Comparison of ENCODE assay signal across 9 cellular contexts in genomic region chr22:26674211-26675190, GRCh38. TPM values are rescaled to one million over a fixed set of nuclear protein-coding genes. Genes with fewer than 3 reads are reported as not detected.
DNase-seq lines count a peak whose midpoint lies in the region; ATAC-seq, FAIRE-seq and TF ChIP-seq lines count a peak whose summit lies in the region.
"Had no signal": no experiment of that assay in that cellular context is flagged by ENCODE, and none has a peak within 500 bp of the region (broad histone marks: within the 10 kb centered on the region; RNA-seq: fewer than 3 reads in every experiment).

No MANE protein-coding gene starts in this region.

- H3K79me2 ChIP-seq in DND-41 (ENCODE audit: insufficient read depth, low read length) (peaks cover 62% of the 10 kb centered on the region), Loucy (ENCODE audit: insufficient read depth, low read length) (peaks cover 31% of the 10 kb centered on the region), astrocyte (ENCODE audit: insufficient read depth, low read length) (peaks cover 29% of the 10 kb centered on the region)

- peaks cover 22% of the 10 kb centered on the region for H3K36me3 ChIP-seq in DND-41 (ENCODE audit: insufficient read depth, low read length)
- H3K36me3 ChIP-seq in Loucy (ENCODE audit: insufficient read depth, low read length) = no peaks in the 10 kb centered on the region
- no peaks in the 10 kb centered on the region for H3K36me3 ChIP-seq in astrocyte (ENCODE audit: insufficient read depth, low read length)
- no peaks in the 10 kb centered on the region for H3K36me3 ChIP-seq in body of pancreas (replicated peaks in 1 of 2; ENCODE audit: insufficient read depth in 1 of 2, low read depth in 2 of 2)

- H3K4me2 ChIP-seq in DND-41 (ENCODE audit: insufficient read depth, low read length) (peak overlapping the region; percentile 99), Loucy (ENCODE audit: low read depth, low read length, poor library complexity, severe bottlenecking) (peak overlapping the region; percentile 98), astrocyte (ENCODE audit: low read length) (peak overlapping the region; percentile 99)

- peaks cover 49% of the 10 kb centered on the region for H3K4me1 ChIP-seq in DND-41 (ENCODE audit: insufficient read depth, low read length)
- peaks cover 47% of the 10 kb centered on the region for H3K4me1 ChIP-seq in Loucy (ENCODE audit: insufficient read depth, low read length, poor library complexity, severe bottlenecking)
- H3K4me1 ChIP-seq in astrocyte (ENCODE audit: insufficient read depth, low read length) = peaks cover 17% of the 10 kb centered on the region
- H3K4me1 ChIP-seq in body of pancreas = peaks cover 36% of the 10 kb centered on the region

- peak overlapping the region; percentile 89 for H3K4me3 Mint-ChIP-seq in astrocyte (ENCODE audit: unreplicated experiment)
- peak overlapping the region; percentile 92 to 97 (median 96) for H3K4me3 Mint-ChIP-seq in nephron

- H3K27ac Mint-ChIP-seq in astrocyte (ENCODE audit: unreplicated experiment) (peak overlapping the region; percentile 98), nephron (peak overlapping the region; percentile 99 to 100 (median 99))

- peaks cover 31% of the 10 kb centered on the region for H3K4me1 Mint-ChIP-seq in astrocyte (ENCODE audit: low read depth, unreplicated experiment)
- peaks cover 49% of the 10 kb centered on the region for H3K4me1 Mint-ChIP-seq in nephron

- H4K20me1 ChIP-seq in DND-41 (ENCODE audit: insufficient read depth, low read length) (peaks cover 31% of the 10 kb centered on the region), Loucy (ENCODE audit: insufficient read depth, low read length, poor library complexity, severe bottlenecking) (peaks cover 6% of the 10 kb centered on the region), astrocyte (ENCODE audit: insufficient read depth, low read length) (no peaks in the 10 kb centered on the region)

- DNase-seq in DND-41 = peak; percentile 44
- no peak for DNase-seq in astrocyte (ENCODE audit: low read depth)
- DNase-seq in islet precursor cell = no peak
- no peak for DNase-seq in body of pancreas

- intact Hi-C loops in body of pancreas (cut with DNase I) = no loop called here

- no peaks in the 10 kb centered on the region for H3K9me2 ChIP-seq in Loucy (replicated peaks; ENCODE audit: low read depth, low read length)

- no peak for TF ChIP-seq POLR2A in body of pancreas (IDR thresholded peaks at IDR 0.05)

- H3K4me3 ChIP-seq in DND-41 (ENCODE audit: low read depth in 1 of 2, low read length in 2 of 2) (peak overlapping the region; percentile 99; a peak in 3 of 4 replicates), Loucy (ENCODE audit: low read length, poor library complexity, severe bottlenecking) (peak overlapping the region; percentile 98), astrocyte (ENCODE audit: insufficient read depth, low read depth, low read length) (no peak overlapping the region), body of pancreas (no peak overlapping the region)

- H2AFZ ChIP-seq in DND-41 (ENCODE audit: low read depth, low read length) = no peak overlapping the region
- H2AFZ ChIP-seq in Loucy (ENCODE audit: low read length) = no peak overlapping the region
- no peak overlapping the region for H2AFZ ChIP-seq in astrocyte (ENCODE audit: low read depth, low read length)

- no peaks in the 10 kb centered on the region for H3K27me3 ChIP-seq in DND-41 (ENCODE audit: insufficient read depth, low read length, poor library complexity)
- no peaks in the 10 kb centered on the region for H3K27me3 ChIP-seq in Loucy (ENCODE audit: insufficient read depth, low read length, poor library complexity, severe bottlenecking)
- H3K27me3 ChIP-seq in astrocyte (ENCODE audit: insufficient read depth, low read length) = no peaks in the 10 kb centered on the region
- H3K27me3 ChIP-seq in body of pancreas = no peaks in the 10 kb centered on the region

- H3K36me3 Mint-ChIP-seq in astrocyte (ENCODE audit: low read depth, unreplicated experiment) (peaks cover 4% of the 10 kb centered on the region), nephron (ENCODE audit: low read depth) (peaks cover 3% of the 10 kb centered on the region)

- H3K9me3 Mint-ChIP-seq in astrocyte (ENCODE audit: unreplicated experiment) = no peaks in the 10 kb centered on the region
- H3K9me3 Mint-ChIP-seq in nephron = no peaks in the 10 kb centered on the region

- peak; percentile 41 for TF ChIP-seq CTCF in DND-41 (IDR thresholded peaks at IDR 0.05; ENCODE audit: borderline replicate concordance, extremely low read depth, low read length, poor library complexity, severe bottlenecking)
- peak; percentile 38; the same call in 1 of the 2 replicates for TF ChIP-seq CTCF in Loucy (conservative IDR thresholded peaks at IDR 0.05; ENCODE audit: low read length)
- TF ChIP-seq CTCF in astrocyte (IDR thresholded peaks at IDR 0.05; ENCODE audit: insufficient read depth, low read depth, low read length) = no peak
- TF ChIP-seq CTCF in nephron (IDR thresholded peaks at IDR 0.05; ENCODE audit: unreplicated experiment in 3 of 3) = no peak
- no peak for TF ChIP-seq CTCF in body of pancreas (IDR thresholded peaks at IDR 0.05)

- H3K27ac ChIP-seq in DND-41 (ENCODE audit: low read length) = peak overlapping the region; percentile 92
- H3K27ac ChIP-seq in astrocyte (ENCODE audit: low read depth, low read length) = no peak overlapping the region
- H3K27ac ChIP-seq in body of pancreas = no peak overlapping the region

- no peaks in the 10 kb centered on the region for H3K27me3 Mint-ChIP-seq in astrocyte (ENCODE audit: low read depth, unreplicated experiment)
- H3K27me3 Mint-ChIP-seq in nephron (ENCODE audit: low read depth) = no peaks in the 10 kb centered on the region

- no peak for FAIRE-seq in astrocyte (lab: Jason Lieb, UNC)

- H3K9ac ChIP-seq in DND-41 (ENCODE audit: low read depth, low read length) (peak overlapping the region; percentile 99), Loucy (ENCODE audit: low read depth, low read length, poor library complexity, severe bottlenecking) (peak overlapping the region; percentile 96), astrocyte (ENCODE audit: low read length) (no peak overlapping the region)

- ATAC-seq in DND-41 (ENCODE audit: insufficient read depth, low read depth) (no peak), GM18520 (IDR thresholded peaks at IDR 0.05; ENCODE audit: unreplicated experiment) (no peak), body of pancreas (no peak), GM18498 (IDR thresholded peaks at IDR 0.05; ENCODE audit: unreplicated experiment) (no peak)

- WGBS in body of pancreas, 2 donors = 62% methylated on average over 9 of the region's 9 CpGs

- H3K9me3 ChIP-seq in DND-41 (ENCODE audit: insufficient read depth, low read length, severe bottlenecking) (no peaks in the 10 kb centered on the region), Loucy (ENCODE audit: insufficient read depth, low read depth, low read length) (no peaks in the 10 kb centered on the region), astrocyte (ENCODE audit: insufficient read depth, low read depth, low read length) (no peaks in the 10 kb centered on the region), body of pancreas (no peaks in the 10 kb centered on the region)

- peaks cover 11% of the 10 kb centered on the region for H3F3A ChIP-seq in Loucy (ENCODE audit: low read depth)

RNA-seq across cellular contexts. Expression of gene MIAT, which starts 17.1 kb away (rescaled TPM):
- total RNA-seq in astrocyte (22.8 and 32.1 TPM in 2 replicates), body of pancreas (1 to 10 TPM; 1.0 to 2.6 TPM)

RNA-seq across cellular contexts. Expression of gene CRYBA4, which starts 52.7 kb away (rescaled TPM):
- total RNA-seq in astrocyte = 1.1 and 2.0 TPM in 2 replicates
- not detected for total RNA-seq in body of pancreas
- total RNA-seq: posterior vena cava had no signal

RNA-seq across cellular contexts. Expression of gene CRYBB1, which starts 56.7 kb away (rescaled TPM):
- total RNA-seq in astrocyte = not detected in 2 replicates
- under 1 TPM in 1 of 2 donors, not detected in 1; 0.52 TPM for total RNA-seq in body of pancreas

Comparison
In these comparisons a context has a peak if more than half of its experiments do, and no peak if none do; other contexts are left out.
1. H3K4me3 ChIP-seq: peak in DND-41 (2 of 2) and Loucy (single experiment); none in astrocyte (single experiment) and body of pancreas (0 of 2).
2. CTCF ChIP-seq: peak in DND-41 (single experiment) and Loucy (single experiment); none in astrocyte (single experiment), nephron (0 of 3) and body of pancreas (0 of 7).
3. Peak in every context shown above with its lines, with median percentiles within 50 percentile points of each other: H3K4me2 ChIP-seq.